ENCODE assay signal across 8 cellular contexts in genomic region chr4:2537011-2537830, GRCh38. TPM values are rescaled to one million over a fixed set of nuclear protein-coding genes. Genes with fewer than 3 reads are reported as not detected.
DNase-seq lines count a peak whose midpoint lies in the region; ATAC-seq and TF ChIP-seq lines count a peak whose summit lies in the region.

No MANE protein-coding gene starts in this region.

- H3K79me2 ChIP-seq in HCT116 (ENCODE audit: insufficient read depth, low read length) = peaks cover 53% of the 10 kb centered on the region

- RAD21 ChIA-PET in HCT116 (lab: Charles Lee; ENCODE audit: low non-redundant PET in 1 of 2, low total read pairs in 2 of 2, uncharacterized antibody in 2 of 2, unreplicated experiment in 2 of 2) = no interaction called here

- no TSS peak for BruUV-seq in HCT116 (replicated peaks; lab: Mats Ljungman, UMichigan)

- POLR2A ChIA-PET in HCT116 (lab: Charles Lee) = interaction anchor here (0.6 kb wide), 1 partner anchor 32 kb away, joined by 4 read pairs; no protein-coding TSS in a partner anchor

- peaks cover 7% of the 10 kb centered on the region for H3K27me3 Mint-ChIP-seq in endothelial cell (ENCODE audit: unreplicated experiment)

- no peaks in the 10 kb centered on the region for H3K27me3 ChIP-seq in HCT116 (ENCODE audit: insufficient read depth, low read length)

- no peaks in the 10 kb centered on the region for H4K20me1 ChIP-seq in HCT116 (ENCODE audit: insufficient read depth)

- peak overlapping the region; percentile 85 for H3K27ac Mint-ChIP-seq in endothelial cell (ENCODE audit: unreplicated experiment)

- H3K9me3 Mint-ChIP-seq in endothelial cell (ENCODE audit: unreplicated experiment) = no peaks in the 10 kb centered on the region

- peak overlapping the region; percentile 94 for H3K4me3 Mint-ChIP-seq in endothelial cell (ENCODE audit: unreplicated experiment)

- TF ChIP-seq POLR2A in HCT116 (IDR thresholded peaks at IDR 0.05; ENCODE audit: borderline replicate concordance, extremely low read depth, insufficient read depth, insufficient read length) = no peak

- no peaks in the 10 kb centered on the region for H3K36me3 Mint-ChIP-seq in endothelial cell (ENCODE audit: low read depth, unreplicated experiment)

- no peaks in the 10 kb centered on the region for H3K36me3 ChIP-seq in HCT116 (ENCODE audit: control insufficient read depth in 1 of 2, insufficient read depth in 2 of 2, low read length in 2 of 2)

- peaks cover 4% of the 10 kb centered on the region for H3K4me1 Mint-ChIP-seq in endothelial cell (ENCODE audit: unreplicated experiment)

- intact Hi-C loops in HCT116 (cut with micrococcal nuclease) = loop anchor here (5.0 kb wide), 1 partner anchor 70 kb away; the partner anchor contains the start of gene RNF4

- peaks cover 8 to 26% of the 10 kb centered on the region in 2 experiments; a peak in 3 of 4 replicates for H3K4me1 ChIP-seq in HCT116 (ENCODE audit: control insufficient read depth in 1 of 2, insufficient read depth in 2 of 2, low read length in 2 of 2)

- H3K4me2 ChIP-seq in HCT116 (ENCODE audit: low read length) = peak overlapping the region; percentile 77

- H3K4me3 ChIP-seq in HCT116 (replicated peaks in 1 of 2; ENCODE audit: low read depth in 1 of 2, low read length in 2 of 2) = peak overlapping the region; percentile 73

- no peak overlapping the region for H2AFZ ChIP-seq in HCT116 (ENCODE audit: low read depth, low read length, poor library complexity, severe bottlenecking)

- H3K9me3 ChIP-seq in HCT116 (ENCODE audit: control insufficient read depth in 1 of 2, insufficient read depth in 1 of 2, low read depth in 1 of 2, low read length in 2 of 2) = no peaks in the 10 kb centered on the region

- ATAC-seq in HCT116 = peak; percentile 13
- no peak for ATAC-seq in GM21360 (IDR thresholded peaks at IDR 0.05; ENCODE audit: unreplicated experiment)

- peak overlapping the region; percentile 76 for H3K9ac ChIP-seq in HCT116 (ENCODE audit: low read length)

- no peaks in the 10 kb centered on the region for H3K9me2 ChIP-seq in HCT116 (ENCODE audit: insufficient read depth)

- TF ChIP-seq CTCF in HCT116 (IDR thresholded peaks at IDR 0.05 in 2 of 3, conservative IDR thresholded peaks at IDR 0.05 in 1 of 3; ENCODE audit: borderline replicate concordance in 1 of 3, insufficient read depth in 1 of 3, low read depth in 2 of 3, low read length in 2 of 3) (no peak), endothelial cell (IDR thresholded peaks at IDR 0.05; ENCODE audit: unreplicated experiment) (no peak)

- H3K27ac ChIP-seq in HCT116 (ENCODE audit: low read depth, low read length) = peak overlapping the region; percentile 90

- no peak for TF ChIP-seq RAD21 in HCT116 (IDR thresholded peaks at IDR 0.05; ENCODE audit: low read depth)

- CTCF ChIA-PET in HCT116 (lab: Charles Lee) = no interaction called here

- DNase-seq in GDM1 (lab: John Stamatoyannopoulos, UW) = peak; percentile 32
- no peak for DNase-seq in HCT116 (ENCODE audit: low read depth, low spot score)
- DNase-seq in NCI-H2081 (lab: John Stamatoyannopoulos, UW) = peak; percentile 48 to 75
- peak; percentile 19 to 20 for DNase-seq in activated CD8-positive, alpha-beta memory T cell treated with anti-CD3 and anti-CD28 coated beads for 4 hours (ENCODE audit: low read depth in 2 of 2)
- DNase-seq in endothelial cell (ENCODE audit: low spot score) = peak; percentile 49
- DNase-seq in mucosa of gallbladder (ENCODE audit: low spot score) = peak; percentile 35
- DNase-seq in stimulated activated CD8-positive, alpha-beta memory T cell treated with anti-CD3 and anti-CD28 coated beads, Interleukin-4, amount 100 ng/mL, for 4 hours (ENCODE audit: low read depth in 2 of 2, low spot score in 1 of 2) = peak; percentile 6 to 23

TF ChIP-seq in HCT116, 20 proteins besides CTCF, POLR2A, EP300 and RAD21:
- TF ChIP-seq SIN3A (IDR thresholded peaks at IDR 0.05; ENCODE audit: low read depth) (peak; percentile 70; the same call in 1 of the 2 replicates), ZFX (IDR thresholded peaks at IDR 0.05) (peak; percentile 96), EZH2 (IDR thresholded peaks at IDR 0.05) (no peak), ZBTB33 (IDR thresholded peaks at IDR 0.05; ENCODE audit: extremely low read depth, insufficient replicate concordance, low read length) (no peak), TCF7L2 (IDR thresholded peaks at IDR 0.05; ENCODE audit: borderline replicate concordance, extremely low read depth, insufficient read depth, insufficient read length) (peak; percentile 27), EGR1 (IDR thresholded peaks at IDR 0.05; ENCODE audit: low read depth) (0 out of 2 replicates have a peak, but pooled peaks have one; percentile 21)

RNA-seq across cellular contexts. Expression of gene FAM193A, which starts 0.8 kb away (rescaled TPM):
- total RNA-seq in HCT116 (2021; ENCODE audit: unreplicated experiment) (15.7 TPM), endothelial cell (ENCODE audit: unreplicated experiment) (33.7 TPM), mucosa of gallbladder (31.4 TPM)
- polyA plus RNA-seq in HCT116 (2012) = 8.3 and 9.2 TPM in 2 replicates
